Comparison of ENCODE assay signal across 8 cellular contexts in the genomic region with DNA sequence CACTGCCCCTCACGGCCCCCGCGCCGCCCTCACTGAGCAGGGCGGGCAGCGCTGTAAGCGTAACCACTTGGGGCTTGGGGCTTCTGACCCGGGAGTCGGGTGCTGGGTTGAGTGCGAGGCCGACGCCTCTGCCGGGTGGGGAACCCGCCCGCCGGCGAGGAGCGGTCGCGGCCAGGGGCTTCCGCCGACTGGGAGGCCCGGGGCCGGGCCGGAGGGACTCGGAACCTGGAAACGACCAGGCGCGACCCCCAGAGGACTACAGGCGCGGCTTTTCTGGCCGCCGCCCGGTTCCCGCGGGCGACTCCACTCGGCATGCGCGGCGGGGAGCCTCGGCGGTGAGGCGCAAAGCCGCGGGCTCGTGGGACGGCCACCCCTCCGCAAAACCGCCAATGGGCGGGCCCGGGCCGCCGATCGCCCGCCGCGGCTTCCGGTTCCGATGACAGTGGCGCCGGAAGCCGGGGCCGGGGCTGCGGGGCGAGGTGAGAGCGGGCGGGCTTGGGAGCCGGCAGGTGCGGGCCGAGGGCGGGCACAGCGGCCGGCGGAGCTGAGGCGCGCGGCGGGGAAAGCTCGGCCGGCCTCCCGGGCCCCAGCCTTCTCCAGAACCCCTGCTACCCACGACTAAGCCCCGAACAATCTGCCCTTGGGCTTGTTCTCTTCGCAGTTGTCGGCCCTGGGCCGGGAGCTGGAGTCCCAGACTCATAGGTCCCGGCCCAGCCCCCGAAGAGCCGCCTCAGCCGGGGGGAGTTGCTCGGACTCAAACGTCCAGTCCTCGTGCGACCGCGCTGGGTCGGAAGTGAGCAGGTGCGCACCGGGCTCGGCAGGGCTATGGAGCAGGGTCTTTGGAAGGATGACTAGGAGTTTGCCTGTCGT. TPM values are rescaled to one million over a fixed set of nuclear protein-coding genes. Genes with fewer than 3 reads are reported as not detected.
DNase-seq lines count a peak whose midpoint lies in the region; ATAC-seq and TF ChIP-seq lines count a peak whose summit lies in the region.

Gene RMND5B (plus strand): TSS at position 439 of the 870 bp plus-strand sequence. CDS start 7,106 bp downstream, outside the sequence.

- no peaks in the 10 kb centered on the region for H3K9me3 ChIP-seq in parathyroid adenoma (ENCODE audit: control insufficient read depth, low read length)
- no peaks in the 10 kb centered on the region for H3K9me3 ChIP-seq in tibial nerve

- H3K79me2 ChIP-seq in parathyroid adenoma: peaks cover 8% of the 10 kb centered on the region

- H3K27me3 Mint-ChIP-seq in HFFc6 (ENCODE audit: insufficient read depth): peaks cover 1% of the 10 kb centered on the region
- H3K27me3 Mint-ChIP-seq in activated naive CD8-positive, alpha-beta T cell treated with anti-CD3 and anti-CD28 coated beads, Interleukin-2, amount 50 U/mL, for 24 hours: no peaks in the 10 kb centered on the region

- intact Hi-C loops in Right ventricle myocardium superior (cut with DNase I): no loop called here

- H3K36me3 ChIP-seq in parathyroid adenoma (ENCODE audit: control insufficient read depth, insufficient read depth, low read length): no peaks in the 10 kb centered on the region
- H3K36me3 ChIP-seq in tibial nerve: peaks cover 0 to 27% (median 0%) of the 10 kb centered on the region in 3 donors

- H3K36me3 Mint-ChIP-seq in HFFc6 (ENCODE audit: low read depth): peaks cover 6% of the 10 kb centered on the region; the same call in 1 of the 2 replicates
- peaks cover 17% of the 10 kb centered on the region for H3K36me3 Mint-ChIP-seq in activated naive CD8-positive, alpha-beta T cell treated with anti-CD3 and anti-CD28 coated beads, Interleukin-2, amount 50 U/mL, for 24 hours (ENCODE audit: low read depth)

- H3K27me3 ChIP-seq in parathyroid adenoma (ENCODE audit: control insufficient read depth, insufficient read depth, low read length) (no peaks in the 10 kb centered on the region), tibial nerve (no peaks in the 10 kb centered on the region)

- peak within 1 kb of the TSS; percentile 88 for H3K4me3 Mint-ChIP-seq in HFFc6
- H3K4me3 Mint-ChIP-seq in activated naive CD8-positive, alpha-beta T cell treated with anti-CD3 and anti-CD28 coated beads, Interleukin-2, amount 50 U/mL, for 24 hours: peak within 1 kb of the TSS; percentile 82

- no peaks in the 10 kb centered on the region for H3K4me1 ChIP-seq in parathyroid adenoma
- peaks cover 0 to 25% (median 9%) of the 10 kb centered on the region in 4 donors for H3K4me1 ChIP-seq in tibial nerve

- H2AFZ ChIP-seq in parathyroid adenoma: peak within 1 kb of the TSS; percentile 100

- H3K9me3 Mint-ChIP-seq in HFFc6: no peaks in the 10 kb centered on the region
- H3K9me3 Mint-ChIP-seq in activated naive CD8-positive, alpha-beta T cell treated with anti-CD3 and anti-CD28 coated beads, Interleukin-2, amount 50 U/mL, for 24 hours: no peaks in the 10 kb centered on the region

- peak within 1 kb of the TSS; percentile 56 for H3K27ac Mint-ChIP-seq in HFFc6
- peak within 1 kb of the TSS; percentile 77 for H3K27ac Mint-ChIP-seq in activated naive CD8-positive, alpha-beta T cell treated with anti-CD3 and anti-CD28 coated beads, Interleukin-2, amount 50 U/mL, for 24 hours

- peak in 1 of 2 donors; percentile 39 for TF ChIP-seq EP300 in tibial nerve (IDR thresholded peaks at IDR 0.05)

- no peak for TF ChIP-seq CTCF in GM12864 (IDR thresholded peaks at IDR 0.05; ENCODE audit: low read depth, low read length, missing control alignments)
- no peak for TF ChIP-seq CTCF in HFFc6 (IDR thresholded peaks at IDR 0.05)
- no peak for TF ChIP-seq CTCF in parathyroid adenoma (IDR thresholded peaks at IDR 0.05)
- peak in 2 of 5 experiments; percentile 13 to 28 for TF ChIP-seq CTCF in tibial nerve (IDR thresholded peaks at IDR 0.05)

- ATAC-seq in activated naive CD8-positive, alpha-beta T cell treated with anti-CD3 and anti-CD28 coated beads, Interleukin-2, amount 50 U/mL, for 24 hours: peak; percentile 84
- peak; percentile 99 for ATAC-seq in Right ventricle myocardium superior (ENCODE audit: poor library complexity)

- peak within 1 kb of the TSS; percentile 78 for H3K9ac ChIP-seq in parathyroid adenoma

- WGBS in tibial nerve, 2 donors: 0 to 1% methylated on average over 42 to 54 of the region's 102 CpGs

- peak within 1 kb of the TSS; percentile 86 for H3K27ac ChIP-seq in parathyroid adenoma
- H3K27ac ChIP-seq in tibial nerve: peak within 1 kb of the TSS; percentile 69 to 98 (median 93)

- DNase-seq in GM12864 (ENCODE audit: low read depth) (no peak), HFFc6 (peak; percentile 59), NCI-H1048 (lab: John Stamatoyannopoulos, UW) (peak; percentile 60), T follicular helper cell (ENCODE audit: low read depth) (peak; percentile 67), Right ventricle myocardium superior (peak; percentile 92), tibial nerve (ENCODE audit: low spot score in 2 of 2) (peak; percentile 44 to 67)
- peak; percentile 87 for DNase-seq in activated naive CD8-positive, alpha-beta T cell treated with anti-CD3 and anti-CD28 coated beads, Interleukin-2, amount 50 U/mL, for 24 hours

- peaks cover 8% of the 10 kb centered on the region for H3K4me1 Mint-ChIP-seq in HFFc6 (ENCODE audit: low read depth)
- H3K4me1 Mint-ChIP-seq in activated naive CD8-positive, alpha-beta T cell treated with anti-CD3 and anti-CD28 coated beads, Interleukin-2, amount 50 U/mL, for 24 hours: peaks cover 18% of the 10 kb centered on the region

- H3K4me3 ChIP-seq in GM12864 (ENCODE audit: low read depth, low read length) (peak within 1 kb of the TSS; percentile 97), parathyroid adenoma (ENCODE audit: low read depth, low read length) (peak within 1 kb of the TSS; percentile 85), tibial nerve (peak within 1 kb of the TSS; percentile 59 to 99 (median 84))

- peak in 1 of 2 donors; percentile 52 for TF ChIP-seq POLR2A in tibial nerve (IDR thresholded peaks at IDR 0.05)

- H3K4me2 ChIP-seq in parathyroid adenoma (ENCODE audit: low read length): peak within 1 kb of the TSS; percentile 94

RNA-seq across cellular contexts. Expression of gene RMND5B, which starts in this region (rescaled TPM):
- total RNA-seq in HFFc6 (2021; fragmentation: NEBNext Ultra II Directional; extraction: Animal tissue kit (Norgen Biotek cat#: 25700)): 10 to 100 TPM; 18.2 to 23.3 (median 21.9) TPM
- 33.7 TPM for total RNA-seq in Right ventricle myocardium superior
- 10 to 100 TPM; 43.1 to 58.8 (median 53.0) TPM for total RNA-seq in tibial nerve
